18 cellular contexts compared by ENCODE assay signal in genomic region chr5:6236858-6237481, GRCh38.
A peak's percentile ranks its signal among the peaks of the same experiment; 100 is the strongest.
DNase-seq lines count a peak whose midpoint lies in the region; ATAC-seq, FAIRE-seq and TF ChIP-seq lines count a peak whose summit lies in the region.
"Had no signal": no experiment of that assay in that cellular context is flagged by ENCODE, and none has a peak within 500 bp of the region (broad histone marks: within the 10 kb centered on the region; RNA-seq: fewer than 3 reads in every experiment).

No MANE protein-coding gene starts in this region.

- H3K4me3 ChIP-seq in H1 (ENCODE audit: extremely low read depth in 1 of 4, insufficient read depth in 2 of 4, low read depth in 3 of 4, low read length in 4 of 4): no peak overlapping the region
- H3K4me3 ChIP-seq: MG63, psoas muscle had no signal

- H3K23ac ChIP-seq in H1 (ENCODE audit: insufficient read length): no peak overlapping the region

- TF ChIP-seq POLR2A in H1 (IDR thresholded peaks at IDR 0.05; ENCODE audit: control extremely low read depth in 1 of 2, low read depth in 2 of 2, low read length in 2 of 2): no peak

- H4K91ac ChIP-seq in H1 (replicated peaks; ENCODE audit: insufficient read length, low read length): no peak overlapping the region

- POLR2A ChIA-PET in H1 (lab: Charles Lee; ENCODE audit: partially characterized antibody): no interaction called here

- no peak overlapping the region for H3K27ac ChIP-seq in H1 (ENCODE audit: low read depth, low read length)
- H3K27ac ChIP-seq: foreskin keratinocyte, psoas muscle had no signal

- H3K18ac ChIP-seq in H1 (ENCODE audit: extremely low read depth, low read length): no peak overlapping the region

- no peak overlapping the region for H2AK5ac ChIP-seq in H1 (ENCODE audit: low read depth, low read length)

- peak overlapping the region; percentile 13; the same call in 1 of the 2 replicates for H2AFZ ChIP-seq in H1 (ENCODE audit: low read length)

- no peaks in the 10 kb centered on the region for H4K20me1 ChIP-seq in H1 (replicated peaks in 1 of 2; ENCODE audit: control insufficient read depth in 1 of 2, insufficient read depth in 2 of 2, low read length in 2 of 2)

- no peaks in the 10 kb centered on the region for H3K27me3 ChIP-seq in H1 (replicated peaks in 1 of 4; ENCODE audit: control insufficient read depth in 3 of 4, extremely low read depth in 1 of 4, insufficient read depth in 3 of 4, low read length in 3 of 4)
- H3K27me3 ChIP-seq: foreskin keratinocyte had no signal

- H3K36me3 ChIP-seq in H1 (ENCODE audit: control insufficient read depth in 2 of 4, insufficient read depth in 4 of 4, low read length in 3 of 4): no peaks in the 10 kb centered on the region
- H3K36me3 ChIP-seq: MG63 had no signal

- no peak overlapping the region for H2BK15ac ChIP-seq in H1 (ENCODE audit: low read length)

- peak in 1 of 2 experiments; percentile 10 for DNase-seq in H1 (ENCODE audit: low read depth in 1 of 2, low spot score in 2 of 2)
- DNase-seq in NCI-H1436 treated with DMSO at 0.1 percent for 48 hours (lab: John Stamatoyannopoulos, UW): no peak
- no peak for DNase-seq in AG08396 (ENCODE audit: low spot score)
- DNase-seq: activated CD4-positive, alpha-beta T cell treated with anti-CD3 and anti-CD28 coated beads for 36 hours; activated T-cell treated with anti-CD3 and anti-CD28 coated beads, Interleukin-2, amount 50 U/mL, for 48 hours; anterior cingulate cortex; DMS53; HCEC 1CT; MG63; NCI-H2227 treated with DMSO at 0.1 percent for 48 hours; psoas muscle had no signal

- ATAC-seq in GM18499 (IDR thresholded peaks at IDR 0.05; ENCODE audit: insufficient read depth, unreplicated experiment): peak; percentile 72
- ATAC-seq in GM21381 (IDR thresholded peaks at IDR 0.05; ENCODE audit: unreplicated experiment): peak; percentile 66
- ATAC-seq in HG03039 (IDR thresholded peaks at IDR 0.05; ENCODE audit: unreplicated experiment): peak; percentile 79
- ATAC-seq in HG03108 (IDR thresholded peaks at IDR 0.05; ENCODE audit: unreplicated experiment): no peak
- ATAC-seq in HG03439 (IDR thresholded peaks at IDR 0.05; ENCODE audit: unreplicated experiment): no peak
- ATAC-seq: activated CD4-positive, alpha-beta T cell treated with anti-CD3 and anti-CD28 coated beads for 36 hours; foreskin keratinocyte; Panc1; psoas muscle had no signal

- H3K56ac ChIP-seq in H1 (replicated peaks; ENCODE audit: insufficient read length, low read depth, low read length): no peak overlapping the region

- H2BK12ac ChIP-seq in H1 (ENCODE audit: low read depth, low read length): no peak overlapping the region

- H2BK20ac ChIP-seq in H1 (ENCODE audit: low read length): no peak overlapping the region

- no peaks in the 10 kb centered on the region for H3K79me1 ChIP-seq in H1 (ENCODE audit: low read depth, low read length)

- no peak for TF ChIP-seq RAD21 in H1 (IDR thresholded peaks at IDR 0.05 in 1 of 2, conservative IDR thresholded peaks at IDR 0.05 in 1 of 2; ENCODE audit: low read depth in 2 of 2, low read length in 2 of 2)

- H2BK120ac ChIP-seq in H1 (replicated peaks; ENCODE audit: low read depth, low read length): no peak overlapping the region

- CTCF ChIA-PET in H1 (lab: Charles Lee; ENCODE audit: partially characterized antibody): no interaction called here

- TF ChIP-seq EP300 in H1 (IDR thresholded peaks at IDR 0.05; ENCODE audit: borderline replicate concordance in 1 of 2, low read depth in 2 of 2, low read length in 2 of 2): no peak

- 91% methylated on average over 8 of the region's 8 CpGs; no CpG with 5 or more reads in 1 of the 2 experiments for WGBS in H1 (ENCODE audit: extremely low coverage in 1 of 2, insufficient coverage in 1 of 2, insufficient read length in 1 of 2, insufficient replicate concordance in 2 of 2, low coverage in 1 of 2, low lambda C conversion rate in 2 of 2, missing lambda C conversion rate in 1 of 2), 2 experiments

- H4K8ac ChIP-seq in H1 (ENCODE audit: extremely low read depth, insufficient read depth, low read length): no peak overlapping the region

- H2BK5ac ChIP-seq in H1 (ENCODE audit: low read depth, low read length): no peak overlapping the region

- no peak overlapping the region for H3K9ac ChIP-seq in H1 (replicated peaks in 1 of 4; ENCODE audit: extremely low read depth in 1 of 4, low read depth in 3 of 4, low read length in 3 of 4)

- no peaks in the 10 kb centered on the region for H3K9me3 ChIP-seq in H1 (ENCODE audit: insufficient read depth in 2 of 2, low read depth in 1 of 2, low read length in 1 of 2)
- H3K9me3 ChIP-seq: MG63 had no signal

- no peak for TF ChIP-seq CTCF in H1 (IDR thresholded peaks at IDR 0.05; ENCODE audit: control extremely low read depth in 1 of 3, insufficient read depth in 1 of 3, low read depth in 1 of 3, low read length in 3 of 3)

- no peaks in the 10 kb centered on the region for H3K79me2 ChIP-seq in H1 (ENCODE audit: control insufficient read depth in 1 of 2, insufficient read depth in 2 of 2, low read length in 2 of 2)

- no peak overlapping the region for H3K4ac ChIP-seq in H1 (replicated peaks; ENCODE audit: insufficient read length, low read depth, low read length)

- H3K4me1 ChIP-seq in H1 (replicated peaks in 1 of 4; ENCODE audit: control insufficient read depth in 3 of 4, insufficient read depth in 4 of 4, low read length in 3 of 4): no peaks in the 10 kb centered on the region
- H3K4me1 ChIP-seq: foreskin keratinocyte, psoas muscle had no signal

- no peak overlapping the region for H3K4me2 ChIP-seq in H1 (ENCODE audit: insufficient read depth in 1 of 2, low read depth in 2 of 2, low read length in 2 of 2)

- FAIRE-seq in H1 (lab: Jason Lieb, UNC): no peak

- H4K5ac ChIP-seq in H1 (ENCODE audit: insufficient read length, low read depth, low read length): no peak overlapping the region

- no peak overlapping the region for H3K14ac ChIP-seq in H1 (ENCODE audit: insufficient read length)

- peaks cover 2% of the 10 kb centered on the region; the same call in 1 of the 2 replicates for H3K23me2 ChIP-seq in H1 (ENCODE audit: low read depth, low read length)

TF ChIP-seq in H1, 55 proteins besides CTCF, POLR2A, EP300 and RAD21:
- no peak for TF ChIP-seq SUZ12 (IDR thresholded peaks at IDR 0.05; ENCODE audit: low read length)

Comparison
In these comparisons a context has a peak if more than half of its experiments do, and no peak if none do; other contexts are left out.
1. ATAC-seq: peak in GM18499 (single experiment), GM21381 (single experiment) and HG03039 (single experiment); none in HG03108 (single experiment) and HG03439 (single experiment).